Comparison of ENCODE assay signal across 29 cellular contexts in the genomic region with DNA sequence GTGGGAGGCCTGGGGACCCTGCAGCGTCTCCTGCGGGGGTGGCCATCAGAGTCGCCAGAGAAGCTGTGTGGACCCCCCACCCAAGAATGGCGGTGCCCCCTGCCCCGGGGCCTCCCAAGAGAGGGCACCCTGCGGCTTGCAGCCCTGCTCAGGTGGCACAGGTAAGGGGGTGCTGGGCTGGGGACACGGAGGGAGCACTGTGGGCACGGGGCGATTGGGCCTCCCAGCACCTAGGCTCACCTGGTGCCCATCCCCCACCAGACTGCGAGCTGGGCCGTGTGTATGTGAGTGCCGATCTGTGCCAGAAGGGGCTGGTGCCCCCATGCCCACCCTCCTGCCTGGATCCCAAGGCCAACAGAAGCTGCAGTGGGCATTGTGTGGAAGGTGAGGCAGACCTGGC.
"Had no signal": no experiment of that assay in that cellular context is flagged by ENCODE, and none has a peak within 500 bp of the region (broad histone marks: within the 10 kb centered on the region; RNA-seq: fewer than 3 reads in every experiment).

No MANE protein-coding gene starts in this region.

- FAIRE-seq: colon, endometrium, endothelial cell of umbilical vein, frontal cortex had no signal

- H3K27me3 ChIP-seq: colonic mucosa, dorsolateral prefrontal cortex, foreskin keratinocyte, gastrocnemius medialis had no signal

- H3K4me1 ChIP-seq: colonic mucosa, esophagus muscularis mucosa, esophagus squamous epithelium, foreskin keratinocyte, gastrocnemius medialis, gastroesophageal sphincter, heart left ventricle, heart right ventricle had no signal

- H3K9me3 ChIP-seq: colonic mucosa, esophagus muscularis mucosa, esophagus squamous epithelium, gastrocnemius medialis, gastroesophageal sphincter, heart left ventricle, heart right ventricle had no signal

- H3K4me1 Mint-ChIP-seq: endodermal cell had no signal

- DNase-seq: colonic mucosa; cortex of kidney; dermis blood vessel endothelial cell; dorsolateral prefrontal cortex; effector CD4-positive, alpha-beta T cell; effector CD8-positive, alpha-beta T cell; effector memory CD4-positive, alpha-beta T cell; effector memory CD8-positive, alpha-beta T cell; endodermal cell; erythroblast; esophagus squamous epithelium; foreskin fibroblast; foreskin keratinocyte; foreskin melanocyte; gastrocnemius medialis; glutamatergic neuron; head of caudate nucleus; heart left ventricle; heart right ventricle had no signal

- H3K27ac ChIP-seq: colonic mucosa, coronary artery, dorsolateral prefrontal cortex, epithelial cell of prostate, esophagus muscularis mucosa, esophagus squamous epithelium, foreskin keratinocyte, gastrocnemius medialis, gastroesophageal sphincter, heart left ventricle, heart right ventricle had no signal

- H3K4me3 Mint-ChIP-seq: dendritic cell treated with granulocyte-macrophage colony-stimulating factor and Interleukin-4, amounts not matched to agents 40 ng/mL and 50 ng/mL, for 4 days; effector memory CD8-positive, alpha-beta T cell; endodermal cell had no signal

- H3K9me3 Mint-ChIP-seq: dendritic cell treated with granulocyte-macrophage colony-stimulating factor and Interleukin-4, amounts not matched to agents 40 ng/mL and 50 ng/mL, for 4 days; effector memory CD8-positive, alpha-beta T cell; endodermal cell had no signal

- H3K4me3 ChIP-seq: colonic mucosa, coronary artery, dorsolateral prefrontal cortex, esophagus muscularis mucosa, esophagus squamous epithelium, gastrocnemius medialis, gastroesophageal sphincter, heart left ventricle, heart right ventricle had no signal

- ATAC-seq: effector memory CD8-positive, alpha-beta T cell; esophagus mucosa; foreskin keratinocyte; gastrocnemius medialis; gastroesophageal sphincter; heart left ventricle; heart right ventricle had no signal

- H3K36me3 ChIP-seq: colonic mucosa, esophagus muscularis mucosa, esophagus squamous epithelium, gastrocnemius medialis, gastroesophageal sphincter, heart left ventricle, heart right ventricle had no signal

- H3K27ac Mint-ChIP-seq: dendritic cell treated with granulocyte-macrophage colony-stimulating factor and Interleukin-4, amounts not matched to agents 40 ng/mL and 50 ng/mL, for 4 days; effector memory CD8-positive, alpha-beta T cell; endodermal cell had no signal
